14 cellular contexts compared by ENCODE assay signal in genomic region chr13:30881191-30881651, GRCh38. TPM values are rescaled to one million over a fixed set of nuclear protein-coding genes. Genes with fewer than 3 reads are reported as not detected.
DNase-seq lines count a peak whose midpoint lies in the region; ATAC-seq and TF ChIP-seq lines count a peak whose summit lies in the region.
"Had no signal": no experiment of that assay in that cellular context is flagged by ENCODE, and none has a peak within 500 bp of the region (broad histone marks: within the 10 kb centered on the region; RNA-seq: fewer than 3 reads in every experiment).

No MANE protein-coding gene starts in this region.

- H3K27ac ChIP-seq in coronary artery, result peak overlapping the region; percentile 88 to 89
- H3K27ac ChIP-seq: VCaP had no signal

- H3K4me3 ChIP-seq in coronary artery (peak overlapping the region; percentile 12), skeletal muscle satellite cell (ENCODE audit: low read length) (no peak overlapping the region)

- H3K36me3 ChIP-seq in skeletal muscle satellite cell (ENCODE audit: insufficient read depth, low read length), result no peaks in the 10 kb centered on the region

- DNase-seq in Ammon's horn (ENCODE audit: low spot score), result peak; percentile 52
- DNase-seq in coronary artery (ENCODE audit: low spot score), result peak; percentile 85
- peak; percentile 85 for DNase-seq in medulla oblongata (ENCODE audit: extremely low spot score)
- no peak for DNase-seq in MV-4-11 (lab: John Stamatoyannopoulos, UW)
- DNase-seq: immature natural killer cell had no signal

- H3K9ac ChIP-seq in skeletal muscle satellite cell (ENCODE audit: low read depth, low read length), result peak overlapping the region; percentile 4

- H3K9me3 ChIP-seq in skeletal muscle satellite cell (replicated peaks; ENCODE audit: low read length), result no peaks in the 10 kb centered on the region

- no peaks in the 10 kb centered on the region for H3K27me3 ChIP-seq in skeletal muscle satellite cell (ENCODE audit: control insufficient read depth, insufficient read depth, low read length)

- ATAC-seq in GM18517 (IDR thresholded peaks at IDR 0.05; ENCODE audit: unreplicated experiment) (no peak), HG02884 (IDR thresholded peaks at IDR 0.05; ENCODE audit: unreplicated experiment) (no peak), HG02938 (IDR thresholded peaks at IDR 0.05; ENCODE audit: unreplicated experiment) (no peak)
- ATAC-seq: activated naive CD4-positive, alpha-beta T cell treated with anti-CD3 and anti-CD28 coated beads, Interleukin-2, amount 50 U/mL, for 72 hours had no signal

- H3K4me1 ChIP-seq in skeletal muscle satellite cell (ENCODE audit: control insufficient read depth, insufficient read depth, low read length), result peaks cover 38% of the 10 kb centered on the region

- H3K4me2 ChIP-seq in skeletal muscle satellite cell (ENCODE audit: low read length), result peak overlapping the region; percentile 29

- no peak for TF ChIP-seq CTCF in coronary artery (IDR thresholded peaks at IDR 0.05)

RNA-seq across cellular contexts. Expression of gene MEDAG, which starts 24.9 kb away (rescaled TPM):
- 4.8 and 30.8 TPM in 2 replicates for total RNA-seq in skeletal muscle satellite cell (2012; rRNA removed)
- total RNA-seq: activated naive CD4-positive, alpha-beta T cell treated with anti-CD3 and anti-CD28 coated beads, Interleukin-2, amount 50 U/mL, for 72 hours; HT1080; SK-MEL-5 had no signal

RNA-seq across cellular contexts. Expression of gene TEX26, which starts 51.2 kb away (rescaled TPM):
- not detected in 2 replicates for total RNA-seq in skeletal muscle satellite cell (2012; rRNA removed)
- total RNA-seq: activated naive CD4-positive, alpha-beta T cell treated with anti-CD3 and anti-CD28 coated beads, Interleukin-2, amount 50 U/mL, for 72 hours; esophagus mucosa; HT1080; SK-MEL-5 had no signal
